ENCODE assay signal across 8 cellular contexts in the genomic region with DNA sequence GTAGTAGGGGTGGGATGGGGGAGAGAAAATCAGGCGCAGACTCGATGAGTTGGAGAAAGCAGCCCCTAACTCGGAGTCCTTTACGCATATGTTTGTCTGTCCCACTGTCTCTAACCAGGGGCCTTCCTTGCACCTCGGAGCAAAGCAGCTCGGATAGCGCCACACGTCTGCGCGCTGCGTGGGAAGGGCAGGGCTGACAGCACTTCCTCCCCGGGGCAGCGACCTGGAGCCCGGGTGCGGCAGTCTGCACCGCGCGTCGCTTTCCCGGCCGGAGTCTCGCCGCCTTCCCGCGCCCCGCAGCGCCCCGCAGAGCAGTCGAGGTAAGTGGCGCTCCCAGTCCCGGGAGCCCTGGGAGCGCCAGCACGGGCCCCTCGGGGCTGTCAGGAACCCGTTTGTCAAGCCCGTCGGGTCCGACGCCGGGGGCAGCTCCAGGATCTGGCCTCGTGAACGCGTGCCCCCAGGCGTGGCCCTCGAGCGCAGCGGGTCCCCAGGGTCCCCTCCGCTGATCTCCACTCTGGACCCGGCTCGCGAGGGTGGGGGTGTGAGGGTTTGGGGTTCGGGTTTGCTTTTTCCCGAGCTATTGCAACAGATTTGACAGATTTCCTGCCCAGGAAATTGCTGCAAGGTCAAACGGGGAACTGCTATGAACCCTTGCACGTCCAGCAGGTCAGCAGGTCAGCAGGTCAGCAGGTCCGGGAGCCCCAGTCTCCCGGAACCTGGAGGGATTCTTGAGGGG.
DNase-seq lines count a peak whose midpoint lies in the region; ATAC-seq, FAIRE-seq and TF ChIP-seq lines count a peak whose summit lies in the region.

No MANE protein-coding gene starts in this region.

- peak overlapping the region; percentile 96 for H3K4me3 Mint-ChIP-seq in activated naive CD4-positive, alpha-beta T cell treated with anti-CD3 and anti-CD28 coated beads, Interleukin-2, amount 50 U/mL, for 24 hours

- DNase-seq in GM10266 (ENCODE audit: extremely low spot score) (peak; percentile 48), RCC 7860 (ENCODE audit: low spot score) (peak; percentile 49), iPS-NIHi11 (ENCODE audit: low spot score) (peak; percentile 45), OCI-M2 (lab: John Stamatoyannopoulos, UW; ENCODE audit: unreplicated experiment) (no peak), medulla oblongata (ENCODE audit: extremely low spot score) (no peak)
- peak; percentile 73 to 82 for DNase-seq in stimulated activated CD4-positive, alpha-beta T cell treated with anti-CD3 and anti-CD28 coated beads, Interleukin-4, amount 100 ng/mL, for 4 hours

- H3K27ac Mint-ChIP-seq in activated naive CD4-positive, alpha-beta T cell treated with anti-CD3 and anti-CD28 coated beads, Interleukin-2, amount 50 U/mL, for 24 hours = peak overlapping the region; percentile 97

- TF ChIP-seq CTCF in GM10266 (IDR thresholded peaks at IDR 0.05; ENCODE audit: control insufficient read depth, insufficient read depth, low read depth, missing control alignments) = no peak

- peak; percentile 73 for ATAC-seq in HG02642 (IDR thresholded peaks at IDR 0.05; ENCODE audit: poor library complexity, unreplicated experiment)

- peaks cover 64% of the 10 kb centered on the region for H3K4me1 Mint-ChIP-seq in activated naive CD4-positive, alpha-beta T cell treated with anti-CD3 and anti-CD28 coated beads, Interleukin-2, amount 50 U/mL, for 24 hours

- no peaks in the 10 kb centered on the region for H3K9me3 Mint-ChIP-seq in activated naive CD4-positive, alpha-beta T cell treated with anti-CD3 and anti-CD28 coated beads, Interleukin-2, amount 50 U/mL, for 24 hours

- H3K36me3 Mint-ChIP-seq in activated naive CD4-positive, alpha-beta T cell treated with anti-CD3 and anti-CD28 coated beads, Interleukin-2, amount 50 U/mL, for 24 hours = peaks cover 8% of the 10 kb centered on the region

- H3K27me3 Mint-ChIP-seq in activated naive CD4-positive, alpha-beta T cell treated with anti-CD3 and anti-CD28 coated beads, Interleukin-2, amount 50 U/mL, for 24 hours = no peaks in the 10 kb centered on the region

- FAIRE-seq in RCC 7860 (lab: Jason Lieb, UNC) = no peak

Comparison
In these comparisons a context has a peak if more than half of its experiments do, and no peak if none do; other contexts are left out.
1. DNase-seq: peak in GM10266 (single experiment), RCC 7860 (single experiment), iPS-NIHi11 (single experiment) and stimulated activated CD4-positive, alpha-beta T cell treated with anti-CD3 and anti-CD28 coated beads, Interleukin-4, amount 100 ng/mL, for 4 hours (2 of 2); none in OCI-M2 (single experiment) and medulla oblongata (single experiment).